Comparison of ENCODE assay signal across 11 cellular contexts in genomic region chr5:94746731-94747124, GRCh38.
A peak's percentile ranks its signal among the peaks of the same experiment; 100 is the strongest.
DNase-seq lines count a peak whose midpoint lies in the region; ATAC-seq and TF ChIP-seq lines count a peak whose summit lies in the region.
"Had no signal": no experiment of that assay in that cellular context is flagged by ENCODE, and none has a peak within 500 bp of the region (broad histone marks: within the 10 kb centered on the region; RNA-seq: fewer than 3 reads in every experiment).

No MANE protein-coding gene starts in this region.

- intact Hi-C loops in Caco-2 (cut with micrococcal nuclease; ENCODE audit: unreplicated experiment) (no loop called here), A673 (cut with micrococcal nuclease; ENCODE audit: unreplicated experiment) (no loop called here)

- TF ChIP-seq CTCF in GM10266 (IDR thresholded peaks at IDR 0.05; ENCODE audit: control insufficient read depth, insufficient read depth, low read depth, missing control alignments), result no peak
- TF ChIP-seq CTCF in brain microvascular endothelial cell (IDR thresholded peaks at IDR 0.05; ENCODE audit: low read depth, low read length, missing control alignments), result no peak
- no peak for TF ChIP-seq CTCF in Caco-2 (IDR thresholded peaks at IDR 0.05; ENCODE audit: insufficient read depth in 1 of 2, low read depth in 1 of 2, low read length in 1 of 2, severe bottlenecking in 1 of 2, unreplicated experiment in 1 of 2)
- TF ChIP-seq CTCF in A673 (conservative IDR thresholded peaks at IDR 0.05; ENCODE audit: low read depth, low read length), result no peak

- peaks cover 3% of the 10 kb centered on the region for H3K27me3 Mint-ChIP-seq in Caco-2 (ENCODE audit: insufficient read depth, unreplicated experiment)

- H3K36me3 ChIP-seq in brain microvascular endothelial cell (replicated peaks) (no peaks in the 10 kb centered on the region), Caco-2 (ENCODE audit: control insufficient read depth, insufficient read depth, low read length) (no peaks in the 10 kb centered on the region), A673 (ENCODE audit: insufficient read depth, low read length, poor library complexity, severe bottlenecking) (no peaks in the 10 kb centered on the region)
- H3K36me3 ChIP-seq: heart left ventricle had no signal

- in situ Hi-C loops in brain microvascular endothelial cell (cut with HindIII; ENCODE audit: low pct_ligation_motif_present, low sequenced_read_pairs), result no loop called here

- no peak overlapping the region for H3K4me3 Mint-ChIP-seq in Caco-2 (ENCODE audit: unreplicated experiment)
- H3K4me3 Mint-ChIP-seq: activated naive CD4-positive, alpha-beta T cell treated with anti-CD3 and anti-CD28 coated beads for 36 hours had no signal

- H3K4me3 ChIP-seq in brain microvascular endothelial cell (ENCODE audit: low read depth, low read length) (no peak overlapping the region), Caco-2 (ENCODE audit: low read depth, low read length) (no peak overlapping the region), A673 (ENCODE audit: low read depth, low read length, poor library complexity, severe bottlenecking) (no peak overlapping the region)
- H3K4me3 ChIP-seq: heart left ventricle had no signal

- CTCF ChIA-PET in Caco-2 (lab: Charles Lee) (no interaction called here), A673 (lab: Charles Lee) (no interaction called here)

- H3K4me1 ChIP-seq in Caco-2 (no peaks in the 10 kb centered on the region), A673 (ENCODE audit: insufficient read depth, low read length, poor library complexity, severe bottlenecking) (no peaks in the 10 kb centered on the region)

- no peaks in the 10 kb centered on the region for H3K36me3 Mint-ChIP-seq in Caco-2 (ENCODE audit: insufficient read depth, unreplicated experiment)

- DNase-seq in GM10266 (ENCODE audit: extremely low spot score), result peak; percentile 21
- DNase-seq in brain microvascular endothelial cell, result peak; percentile 31
- no peak for DNase-seq in Caco-2
- DNase-seq in activated gamma-delta T cell (lab: John Stamatoyannopoulos, UW), result no peak
- no peak for DNase-seq in NCI-H187 (lab: John Stamatoyannopoulos, UW)
- no peak for DNase-seq in A673 (ENCODE audit: low spot score)
- DNase-seq: activated naive CD4-positive, alpha-beta T cell treated with anti-CD3 and anti-CD28 coated beads for 36 hours; heart left ventricle; SHP77 treated with DMSO at 0.1 percent for 48 hours had no signal

- no peaks in the 10 kb centered on the region for H3K9me3 Mint-ChIP-seq in Caco-2 (ENCODE audit: unreplicated experiment)
- H3K9me3 Mint-ChIP-seq: activated naive CD4-positive, alpha-beta T cell treated with anti-CD3 and anti-CD28 coated beads for 36 hours had no signal

- no peak overlapping the region for H3K27ac ChIP-seq in brain microvascular endothelial cell
- H3K27ac ChIP-seq in A673 (ENCODE audit: low read depth, low read length, poor library complexity, severe bottlenecking), result no peak overlapping the region
- H3K27ac ChIP-seq: heart left ventricle had no signal

- H3K27me3 ChIP-seq in brain microvascular endothelial cell (replicated peaks) (no peaks in the 10 kb centered on the region), Caco-2 (replicated peaks; ENCODE audit: control insufficient read depth, insufficient read depth, low read length) (no peaks in the 10 kb centered on the region), A673 (replicated peaks; ENCODE audit: insufficient read depth, low read depth, low read length, poor library complexity) (no peaks in the 10 kb centered on the region)
- H3K27me3 ChIP-seq: heart left ventricle had no signal

- POLR2A ChIA-PET in Caco-2 (lab: Charles Lee), result no interaction called here
- POLR2A ChIA-PET in A673 (lab: Charles Lee; ENCODE audit: low non-redundant PET), result no interaction called here

- peaks cover 6% of the 10 kb centered on the region for H3K4me1 Mint-ChIP-seq in Caco-2 (ENCODE audit: low read depth, unreplicated experiment)

- BruUV-seq in Caco-2 (replicated peaks; lab: Mats Ljungman, UMichigan) (no TSS peak), A673 (replicated peaks; lab: Mats Ljungman, UMichigan) (no TSS peak)

- peak; percentile 56 for ATAC-seq in GM21526 (IDR thresholded peaks at IDR 0.05; ENCODE audit: low FRiP score, unreplicated experiment)
- peak; percentile 49 for ATAC-seq in HG03469 (IDR thresholded peaks at IDR 0.05; ENCODE audit: unreplicated experiment)
- ATAC-seq: heart left ventricle had no signal

- H3K27ac Mint-ChIP-seq in Caco-2 (ENCODE audit: unreplicated experiment), result no peak overlapping the region
- H3K27ac Mint-ChIP-seq: activated naive CD4-positive, alpha-beta T cell treated with anti-CD3 and anti-CD28 coated beads for 36 hours had no signal

- H3K9me3 ChIP-seq in Caco-2 (no peaks in the 10 kb centered on the region), A673 (ENCODE audit: low read depth, low read length, poor library complexity, severe bottlenecking) (no peaks in the 10 kb centered on the region)
- H3K9me3 ChIP-seq: heart left ventricle had no signal

Comparison
In these comparisons a context has a peak if more than half of its experiments do, and no peak if none do; other contexts are left out.
1. DNase-seq: peak in GM10266 (single experiment) and brain microvascular endothelial cell (single experiment); none in Caco-2 (0 of 2), activated gamma-delta T cell (single experiment), NCI-H187 (0 of 2) and A673 (single experiment).